In genomic region chr12:97567619-97568110, GRCh38 we compare ENCODE assay signal across 21 cellular contexts.
DNase-seq lines count a peak whose midpoint lies in the region; ATAC-seq and TF ChIP-seq lines count a peak whose summit lies in the region.
"Had no signal": no experiment of that assay in that cellular context is flagged by ENCODE, and none has a peak within 500 bp of the region (broad histone marks: within the 10 kb centered on the region; RNA-seq: fewer than 3 reads in every experiment).

No MANE protein-coding gene starts in this region.

- no peaks in the 10 kb centered on the region for H3K9me3 ChIP-seq in mammary epithelial cell (replicated peaks; ENCODE audit: insufficient read depth, low read length)
- H3K9me3 ChIP-seq in colonic mucosa = no peaks in the 10 kb centered on the region
- H3K9me3 ChIP-seq in upper lobe of left lung = no peaks in the 10 kb centered on the region
- H3K9me3 ChIP-seq: heart right ventricle, psoas muscle had no signal

- no peaks in the 10 kb centered on the region for H3K79me1 ChIP-seq in mesendoderm (ENCODE audit: low read length)

- H3K4me1 ChIP-seq in mammary epithelial cell (ENCODE audit: insufficient read depth, low read length) (peaks cover 16% of the 10 kb centered on the region), colonic mucosa (no peaks in the 10 kb centered on the region), mesendoderm (ENCODE audit: control insufficient read depth, low read depth, low read length) (no peaks in the 10 kb centered on the region), upper lobe of left lung (peaks cover 0 to 3% (median 0%) of the 10 kb centered on the region in 4 donors)
- H3K4me1 ChIP-seq: heart right ventricle, psoas muscle had no signal

- H3K4me3 ChIP-seq in mammary epithelial cell (replicated peaks in 1 of 3; ENCODE audit: insufficient read depth in 1 of 3, low read depth in 2 of 3, low read length in 3 of 3) = no peak overlapping the region
- H3K4me3 ChIP-seq in colonic mucosa = no peak overlapping the region
- no peak overlapping the region for H3K4me3 ChIP-seq in mesendoderm (ENCODE audit: low read length)
- no peak overlapping the region for H3K4me3 ChIP-seq in upper lobe of left lung
- H3K4me3 ChIP-seq: heart right ventricle, psoas muscle, skin epidermis had no signal

- intact Hi-C loops in mammary epithelial cell (cut with micrococcal nuclease) = no loop called here
- intact Hi-C loops in colonic mucosa (cut with DNase I) = no loop called here
- intact Hi-C loops in Right ventricle myocardium superior (cut with DNase I) = no loop called here

- no peak overlapping the region for H3K56ac ChIP-seq in mesendoderm (ENCODE audit: low read length)

- DNase-seq in T47D (ENCODE audit: low read depth in 1 of 2, low spot score in 1 of 2) (peak; percentile 25 to 89), mammary epithelial cell (no peak), colonic mucosa (no peak), mesendoderm (no peak), upper lobe of left lung (no peak), C1 segment of cervical spinal cord (lab: John Stamatoyannopoulos, UW) (no peak), omental fat pad (ENCODE audit: low spot score) (no peak), Right ventricle myocardium superior (no peak)
- DNase-seq: activated CD4-positive, alpha-beta memory T cell treated with anti-CD3 and anti-CD28 coated beads, Interleukin-2, amount 10 ng/mL, durations not matched to agents 7 days and 5 days; activated naive CD8-positive, alpha-beta T cell treated with anti-CD3 and anti-CD28 coated beads for 36 hours; GOT3; heart right ventricle; left ventricle myocardium superior; MV-4-11; NCI-H187; NCI-H526; psoas muscle; stimulated activated CD4-positive, alpha-beta T cell treated with anti-CD3 and anti-CD28 coated beads, Interleukin-1b, Interleukin-23, amount 100 ng/mL, for 48 hours; T-helper 9 cell had no signal

- no peak for TF ChIP-seq POLR2A in upper lobe of left lung (IDR thresholded peaks at IDR 0.05)

- peak in 1 of 4 donors; percentile 74 for TF ChIP-seq EP300 in upper lobe of left lung (IDR thresholded peaks at IDR 0.05)

- H2BK15ac ChIP-seq in mesendoderm (replicated peaks; ENCODE audit: low read depth) = peak overlapping the region; percentile 85

- dilution Hi-C loops in mammary epithelial cell (cut with HindIII; ENCODE audit: low sequenced_read_pairs) = no loop called here

- ATAC-seq in upper lobe of left lung (ENCODE audit: low FRiP score in 2 of 2) (peak; percentile 35 to 40), omental fat pad (ENCODE audit: low FRiP score) (no peak), Right ventricle myocardium superior (ENCODE audit: poor library complexity) (no peak)
- ATAC-seq: heart right ventricle, left ventricle myocardium superior, psoas muscle had no signal

- H3K18ac ChIP-seq in mesendoderm (ENCODE audit: low read length) = no peak overlapping the region

- H3K27ac ChIP-seq in mammary epithelial cell (ENCODE audit: insufficient read depth, low read depth, low read length) (no peak overlapping the region), colonic mucosa (peak overlapping the region; percentile 21), mesendoderm (ENCODE audit: low read depth, low read length) (no peak overlapping the region), upper lobe of left lung (peak overlapping the region; percentile 11 to 77 (median 64))
- H3K27ac ChIP-seq: heart right ventricle, KMS-11, psoas muscle, skin epidermis had no signal

- H3K79me2 ChIP-seq in mammary epithelial cell (ENCODE audit: insufficient read depth, low read length) = no peaks in the 10 kb centered on the region
- H3K79me2 ChIP-seq in mesendoderm (ENCODE audit: control insufficient read depth, insufficient read depth, low read length) = no peaks in the 10 kb centered on the region

- no peak overlapping the region for H3K4me2 ChIP-seq in mammary epithelial cell (ENCODE audit: insufficient read depth, low read depth, low read length)
- no peak overlapping the region for H3K4me2 ChIP-seq in mesendoderm (ENCODE audit: low read length)
- H3K4me2 ChIP-seq: KMS-11 had no signal

- CTCF ChIA-PET in mammary epithelial cell (lab: Charles Lee; ENCODE audit: low non-redundant PET) = interaction anchor here (0.6 kb wide), 1 partner anchor 418 kb away, joined by 3 read pairs; no protein-coding TSS in a partner anchor

- H2AFZ ChIP-seq in mammary epithelial cell (ENCODE audit: low read depth, low read length) = no peak overlapping the region

- no peak overlapping the region for H3K23ac ChIP-seq in mesendoderm (ENCODE audit: low read length)

- H3K27me3 ChIP-seq in mammary epithelial cell (ENCODE audit: insufficient read depth, low read length) (no peaks in the 10 kb centered on the region), colonic mucosa (no peaks in the 10 kb centered on the region), mesendoderm (ENCODE audit: insufficient read depth, low read length, poor library complexity) (no peaks in the 10 kb centered on the region), upper lobe of left lung (no peaks in the 10 kb centered on the region)
- H3K27me3 ChIP-seq: heart right ventricle had no signal

- H3K36me3 ChIP-seq in mammary epithelial cell (ENCODE audit: insufficient read depth, low read length) = no peaks in the 10 kb centered on the region
- no peaks in the 10 kb centered on the region for H3K36me3 ChIP-seq in colonic mucosa
- no peaks in the 10 kb centered on the region for H3K36me3 ChIP-seq in mesendoderm (ENCODE audit: control insufficient read depth, insufficient read depth, low read length)
- H3K36me3 ChIP-seq in upper lobe of left lung = no peaks in the 10 kb centered on the region
- H3K36me3 ChIP-seq: heart right ventricle had no signal

- H3K4ac ChIP-seq in mesendoderm (ENCODE audit: low read depth, low read length) = no peak overlapping the region

- no peak overlapping the region for H3K9ac ChIP-seq in mammary epithelial cell (ENCODE audit: insufficient read depth, low read length)
- H3K9ac ChIP-seq in colonic mucosa (ENCODE audit: low read depth in 2 of 2, low read length in 2 of 2) = no peak overlapping the region
- no peak overlapping the region for H3K9ac ChIP-seq in mesendoderm (ENCODE audit: low read length)
- H3K9ac ChIP-seq: KMS-11 had no signal

- H2BK120ac ChIP-seq in mesendoderm (ENCODE audit: low read depth, low read length) = no peak overlapping the region

- H2BK5ac ChIP-seq in mesendoderm (ENCODE audit: low read length) = no peak overlapping the region

- TF ChIP-seq CTCF in mammary epithelial cell (conservative IDR thresholded peaks at IDR 0.05 in 1 of 2, IDR thresholded peaks at IDR 0.05 in 1 of 2; ENCODE audit: extremely low read depth in 1 of 2, insufficient read depth in 1 of 2, low read depth in 1 of 2, low read length in 2 of 2) = no peak
- TF ChIP-seq CTCF in colonic mucosa (IDR thresholded peaks at IDR 0.05) = no peak
- no peak for TF ChIP-seq CTCF in upper lobe of left lung (IDR thresholded peaks at IDR 0.05)
- no peak for TF ChIP-seq CTCF in omental fat pad (IDR thresholded peaks at IDR 0.05)

- WGBS in mammary epithelial cell (ENCODE audit: low coverage, missing lambda C conversion rate) = 97% methylated on average over 2 of the region's 2 CpGs
- WGBS in mesendoderm (ENCODE audit: extremely low coverage, insufficient coverage, low lambda C conversion rate) = no CpG with 5 or more reads among the region's 2 CpGs
- 56 to 76% methylated on average over 2 of the region's 2 CpGs for WGBS in upper lobe of left lung, 2 donors

- no peak overlapping the region for H2AK5ac ChIP-seq in mesendoderm (ENCODE audit: low read length)

- H4K5ac ChIP-seq in mesendoderm (ENCODE audit: low read length) = no peak overlapping the region

- H4K8ac ChIP-seq in mesendoderm (ENCODE audit: low read depth, low read length) = no peak overlapping the region

- in situ Hi-C loops in T47D (cut with HindIII; ENCODE audit: low pct_unique_long_range_greater_than_20kb, low sequenced_read_pairs) (no loop called here), mammary epithelial cell (cut with MboI; ENCODE audit: low sequenced_read_pairs in 2 of 2) (no loop called here)

- no TSS peak for BruUV-seq in mammary epithelial cell (replicated peaks; lab: Mats Ljungman, UMichigan)

- H4K20me1 ChIP-seq in mammary epithelial cell (ENCODE audit: insufficient read depth, low read length) = no peaks in the 10 kb centered on the region

Comparison
In these comparisons a context has a peak if more than half of its experiments do, and no peak if none do; other contexts are left out.
1. DNase-seq: peak in T47D (2 of 2); none in mammary epithelial cell (single experiment), colonic mucosa (single experiment), mesendoderm (single experiment), upper lobe of left lung (0 of 2), C1 segment of cervical spinal cord (0 of 14), omental fat pad (single experiment) and Right ventricle myocardium superior (single experiment).
2. H3K27ac ChIP-seq: peak in colonic mucosa (single experiment) and upper lobe of left lung (4 of 4); none in mammary epithelial cell (single experiment) and mesendoderm (single experiment).
3. ATAC-seq: peak in upper lobe of left lung (2 of 2); none in omental fat pad (single experiment) and Right ventricle myocardium superior (single experiment).